ENCODE assay signal across 15 cellular contexts in the genomic region with DNA sequence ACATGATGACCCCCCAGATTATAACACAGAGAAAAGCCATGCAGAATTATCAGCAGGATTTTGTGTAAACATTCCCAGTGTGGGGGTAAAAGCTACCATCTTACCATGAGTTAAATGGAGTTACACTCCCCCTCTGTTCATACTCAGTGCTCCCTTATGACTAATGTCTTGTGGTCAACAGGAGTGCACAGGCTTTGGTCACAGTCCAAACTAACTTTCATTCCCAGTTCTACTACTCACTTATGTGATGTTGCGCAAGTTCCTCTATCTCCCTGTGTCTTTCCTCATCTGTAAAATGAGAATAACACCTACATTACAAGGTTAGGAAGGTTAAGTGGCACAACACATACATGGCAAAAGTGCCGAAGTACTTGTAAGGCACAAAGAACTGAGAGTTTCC.
DNase-seq lines count a peak whose midpoint lies in the region; ATAC-seq lines count a peak whose summit lies in the region.
"Had no signal": no experiment of that assay in that cellular context is flagged by ENCODE, and none has a peak within 500 bp of the region (broad histone marks: within the 10 kb centered on the region; RNA-seq: fewer than 3 reads in every experiment).

No MANE protein-coding gene starts in this region.

- no peak overlapping the region for H3K18ac ChIP-seq in mesenchymal stem cell (ENCODE audit: low read depth in 1 of 2, low read length in 2 of 2)

- H3K4me3 ChIP-seq in MG63 (no peak overlapping the region), adipocyte (ENCODE audit: low read length) (no peak overlapping the region), mesenchymal stem cell (ENCODE audit: insufficient read depth in 1 of 2, low read depth in 1 of 2, low read length in 2 of 2) (no peak overlapping the region)
- H3K4me3 ChIP-seq: thoracic aorta had no signal

- ATAC-seq in GM21576 (IDR thresholded peaks at IDR 0.05; ENCODE audit: unreplicated experiment) = peak; percentile 60
- no peak for ATAC-seq in naive thymus-derived CD8-positive, alpha-beta T cell
- ATAC-seq: left ventricle myocardium superior had no signal

- H2AFZ ChIP-seq in mesenchymal stem cell (ENCODE audit: low read depth, low read length) = no peak overlapping the region

- no peak overlapping the region for H2BK12ac ChIP-seq in mesenchymal stem cell (ENCODE audit: low read length in 2 of 2)

- no peak overlapping the region for H3K4ac ChIP-seq in mesenchymal stem cell (ENCODE audit: low read depth in 1 of 2, low read length in 2 of 2)

- H4K91ac ChIP-seq in mesenchymal stem cell (ENCODE audit: low read length) = no peak overlapping the region

- 40% methylated on average over 1 of the region's 2 CpGs for WGBS in mesenchymal stem cell

- H3K36me3 ChIP-seq in MG63 (no peaks in the 10 kb centered on the region), adipocyte (ENCODE audit: control insufficient read depth, insufficient read depth, low read length, severe bottlenecking) (no peaks in the 10 kb centered on the region), mesenchymal stem cell (ENCODE audit: control insufficient read depth in 1 of 2, insufficient read depth in 2 of 2, low read depth in 1 of 2, low read length in 2 of 2) (no peaks in the 10 kb centered on the region)
- H3K36me3 ChIP-seq: thoracic aorta had no signal

- H3K4me1 Mint-ChIP-seq in naive thymus-derived CD8-positive, alpha-beta T cell = no peaks in the 10 kb centered on the region

- no peak overlapping the region for H3K27ac Mint-ChIP-seq in naive thymus-derived CD8-positive, alpha-beta T cell
- H3K27ac Mint-ChIP-seq: progenitor cell of endocrine pancreas had no signal

- H3K14ac ChIP-seq in mesenchymal stem cell (ENCODE audit: low read length in 2 of 2) = no peak overlapping the region

- no peak overlapping the region for H3K23ac ChIP-seq in mesenchymal stem cell (ENCODE audit: low read length in 2 of 2)

- POLR2A ChIA-PET in naive thymus-derived CD8-positive, alpha-beta T cell (lab: Charles Lee) = no interaction called here

- peak; percentile 13 for DNase-seq in MG63
- peak; percentile 3 for DNase-seq in adipocyte (ENCODE audit: low read depth)
- DNase-seq in mesenchymal stem cell = peak; percentile 90
- DNase-seq in naive thymus-derived CD8-positive, alpha-beta T cell = no peak
- DNase-seq in occipital lobe (lab: John Stamatoyannopoulos, UW) = no peak
- DNase-seq in NCI-H748 treated with DMSO at 0.1 percent for 48 hours (lab: John Stamatoyannopoulos, UW) = no peak
- no peak for DNase-seq in NCI-H510A (lab: John Stamatoyannopoulos, UW)
- DNase-seq: activated T-cell treated with anti-CD3 and anti-CD28 coated beads, Interleukin-2, amount 50 U/mL, for 48 hours; caudate nucleus; left ventricle myocardium superior; NCI-H1105 treated with DMSO at 0.1 percent for 48 hours; NK-92 treated with Interleukin-12 subunit alpha and Interleukin-12 subunit beta, amount 100 ng/mL, for 24 hours had no signal

- no peak overlapping the region for H2BK5ac ChIP-seq in mesenchymal stem cell (ENCODE audit: low read depth, low read length, poor library complexity, severe bottlenecking)

- H3K27me3 ChIP-seq in MG63 (no peaks in the 10 kb centered on the region), adipocyte (replicated peaks; ENCODE audit: control insufficient read depth, insufficient read depth, low read length) (no peaks in the 10 kb centered on the region), mesenchymal stem cell (ENCODE audit: control insufficient read depth in 1 of 2, insufficient read depth in 1 of 2, low read length in 2 of 2) (no peaks in the 10 kb centered on the region)

- H3K9ac ChIP-seq in adipocyte (ENCODE audit: low read length) (no peak overlapping the region), mesenchymal stem cell (ENCODE audit: low read length) (no peak overlapping the region)

- H2AK5ac ChIP-seq in mesenchymal stem cell (ENCODE audit: low read length, severe bottlenecking) = no peak overlapping the region

- H3K9me3 ChIP-seq in MG63 (no peaks in the 10 kb centered on the region), adipocyte (ENCODE audit: control insufficient read depth, low read length) (peaks cover 6% of the 10 kb centered on the region), mesenchymal stem cell (ENCODE audit: control insufficient read depth, low read length) (peaks cover 3% of the 10 kb centered on the region)
- H3K9me3 ChIP-seq: thoracic aorta had no signal

- H3K79me1 ChIP-seq in mesenchymal stem cell (replicated peaks; ENCODE audit: low read length, poor library complexity, severe bottlenecking) = no peaks in the 10 kb centered on the region

- H2BK15ac ChIP-seq in mesenchymal stem cell (ENCODE audit: low read depth, poor library complexity, severe bottlenecking) = no peak overlapping the region

- no peak overlapping the region for H4K8ac ChIP-seq in mesenchymal stem cell (ENCODE audit: low read length)

- no peaks in the 10 kb centered on the region for H3K36me3 Mint-ChIP-seq in naive thymus-derived CD8-positive, alpha-beta T cell

- peaks cover 2 to 39% (median 10%) of the 10 kb centered on the region in 5 donors for H3K27me3 Mint-ChIP-seq in naive thymus-derived CD8-positive, alpha-beta T cell
- H3K27me3 Mint-ChIP-seq: progenitor cell of endocrine pancreas had no signal

- H3K4me1 ChIP-seq in adipocyte (ENCODE audit: control insufficient read depth, insufficient read depth, low read length) (no peaks in the 10 kb centered on the region), mesenchymal stem cell (ENCODE audit: control insufficient read depth, insufficient read depth, low read depth, low read length) (no peaks in the 10 kb centered on the region)

- H3K4me3 Mint-ChIP-seq in naive thymus-derived CD8-positive, alpha-beta T cell = no peak overlapping the region

- peaks cover 0 to 5% (median 0%) of the 10 kb centered on the region in 9 donors for H3K9me3 Mint-ChIP-seq in naive thymus-derived CD8-positive, alpha-beta T cell

- H3K27ac ChIP-seq in mesenchymal stem cell (ENCODE audit: low read length, poor library complexity, severe bottlenecking) = no peak overlapping the region
- H3K27ac ChIP-seq: thoracic aorta had no signal

- H2BK120ac ChIP-seq in mesenchymal stem cell (ENCODE audit: low read depth, low read length) = no peak overlapping the region

- no peak overlapping the region for H3K4me2 ChIP-seq in mesenchymal stem cell (ENCODE audit: low read length, poor library complexity, severe bottlenecking)

Comparison
In these comparisons a context has a peak if more than half of its experiments do, and no peak if none do; other contexts are left out.
1. DNase-seq: peak in MG63 (single experiment), adipocyte (single experiment) and mesenchymal stem cell (single experiment); none in naive thymus-derived CD8-positive, alpha-beta T cell (0 of 10), occipital lobe (single experiment), NCI-H748 treated with DMSO at 0.1 percent for 48 hours (single experiment) and NCI-H510A (single experiment).